ENCODE assay signal across 8 cellular contexts in genomic region chr2:43075054-43075593, GRCh38.
DNase-seq lines count a peak whose midpoint lies in the region; ATAC-seq and TF ChIP-seq lines count a peak whose summit lies in the region.

No MANE protein-coding gene starts in this region.

- no peaks in the 10 kb centered on the region for H3K27me3 ChIP-seq in RWPE2 (ENCODE audit: insufficient read depth, poor library complexity, severe bottlenecking)

- H3K4me3 ChIP-seq in RWPE2 (ENCODE audit: severe bottlenecking), result no peak overlapping the region
- no peak overlapping the region for H3K4me3 ChIP-seq in fibroblast of the aortic adventitia (ENCODE audit: low read depth, low read length)

- peak; percentile 37 for DNase-seq in COLO668 (lab: John Stamatoyannopoulos, UW; ENCODE audit: unreplicated experiment)
- no peak for DNase-seq in RWPE2 (ENCODE audit: low spot score)
- DNase-seq in fibroblast of the aortic adventitia (ENCODE audit: low read depth), result peak; percentile 98
- DNase-seq in posterior vena cava (ENCODE audit: low spot score), result peak; percentile 95
- DNase-seq in Kasumi-1 (lab: John Stamatoyannopoulos, UW), result no peak
- DNase-seq in stimulated activated CD4-positive, alpha-beta T cell treated with anti-CD3 and anti-CD28 coated beads, Interleukin-4, amount 100 ng/mL, for 1 hour, result no peak
- no peak for DNase-seq in NCI-H524 treated with DMSO at 0.1 percent for 48 hours (lab: John Stamatoyannopoulos, UW)

- peak overlapping the region; percentile 99 for H3K27ac ChIP-seq in RWPE2 (ENCODE audit: poor library complexity, severe bottlenecking)

- H3K9me3 ChIP-seq in RWPE2 (ENCODE audit: severe bottlenecking), result no peaks in the 10 kb centered on the region

- ATAC-seq in RWPE2 (ENCODE audit: low read depth) (peak; percentile 86), GM21526 (IDR thresholded peaks at IDR 0.05; ENCODE audit: low FRiP score, unreplicated experiment) (no peak)

- peaks cover 33% of the 10 kb centered on the region for H3K4me1 ChIP-seq in RWPE2 (ENCODE audit: insufficient read depth, poor library complexity, severe bottlenecking)

- H3K36me3 ChIP-seq in RWPE2 (ENCODE audit: low read depth), result no peaks in the 10 kb centered on the region

- intact Hi-C loops in posterior vena cava (cut with DNase I), result loop anchor here in 1 of 2 donors (5.0 kb wide), 1 partner anchor 147 kb away; no protein-coding TSS in a partner anchor

- TF ChIP-seq CTCF in RWPE2 (IDR thresholded peaks at IDR 0.05; ENCODE audit: poor library complexity, severe bottlenecking), result peak; percentile 13
- peak; percentile 23 for TF ChIP-seq CTCF in fibroblast of the aortic adventitia (IDR thresholded peaks at IDR 0.05; ENCODE audit: insufficient read depth, low read length)

Comparison
In these comparisons a context has a peak if more than half of its experiments do, and no peak if none do; other contexts are left out.
1. DNase-seq: peak in COLO668 (single experiment), fibroblast of the aortic adventitia (single experiment) and posterior vena cava (single experiment); none in RWPE2 (single experiment), Kasumi-1 (0 of 2), stimulated activated CD4-positive, alpha-beta T cell treated with anti-CD3 and anti-CD28 coated beads, Interleukin-4, amount 100 ng/mL, for 1 hour (single experiment) and NCI-H524 treated with DMSO at 0.1 percent for 48 hours (single experiment).